21 cellular contexts compared by ENCODE assay signal in the genomic region with DNA sequence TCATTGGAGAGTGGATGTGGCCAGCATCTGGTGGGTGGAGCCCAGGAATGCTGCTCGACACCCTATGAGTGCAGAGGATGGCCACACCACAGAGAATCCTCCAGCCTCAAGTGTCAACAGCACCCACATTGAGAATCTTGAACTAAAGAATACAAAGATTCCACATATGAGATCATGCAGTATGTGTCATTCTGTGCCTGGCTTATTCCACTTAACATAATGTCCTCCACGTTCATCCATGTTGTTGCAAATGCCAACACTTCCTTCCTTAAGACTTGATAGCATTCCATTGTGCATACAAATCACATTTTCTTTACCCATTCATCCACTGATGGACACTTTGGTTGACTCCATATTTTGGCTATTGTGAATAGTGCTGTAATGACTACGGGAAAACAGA.
DNase-seq lines count a peak whose midpoint lies in the region; TF ChIP-seq lines count a peak whose summit lies in the region.
"Had no signal": no experiment of that assay in that cellular context is flagged by ENCODE, and none has a peak within 500 bp of the region (broad histone marks: within the 10 kb centered on the region; RNA-seq: fewer than 3 reads in every experiment).

No MANE protein-coding gene starts in this region.

- H4K91ac ChIP-seq in mesenchymal stem cell (ENCODE audit: low read length), result no peak overlapping the region

- DNase-seq in GM23248, result peak; percentile 36
- DNase-seq in NCI-H226, result peak; percentile 39
- DNase-seq in epithelial cell of esophagus (ENCODE audit: low read depth), result peak; percentile 2
- DNase-seq in mesenchymal stem cell, result peak; percentile 35
- DNase-seq in activated CD4-positive, alpha-beta T cell treated with anti-CD3 and anti-CD28 coated beads for 1 hour, result no peak
- DNase-seq in NCI-H774 (lab: John Stamatoyannopoulos, UW), result no peak
- no peak for DNase-seq in head of caudate nucleus
- DNase-seq in nucleus accumbens (lab: John Stamatoyannopoulos, UW), result no peak
- DNase-seq: CD8-positive, alpha-beta memory T cell; DMS 273 treated with DMSO at 0.1 percent for 48 hours; DMS79; H9; NCI-H1092 treated with DMSO at 0.1 percent for 48 hours; NCI-H1436; NCI-H187; NCI-H2171 treated with DMSO at 0.1 percent for 48 hours; NCI-H446 treated with DMSO at 0.1 percent for 48 hours; NCI-H526; PC-9; Right ventricle myocardium superior had no signal

- H4K8ac ChIP-seq in mesenchymal stem cell (ENCODE audit: low read length), result no peak overlapping the region

- H2AK5ac ChIP-seq in mesenchymal stem cell (ENCODE audit: low read length, severe bottlenecking), result no peak overlapping the region

- TF ChIP-seq CTCF in epithelial cell of esophagus (IDR thresholded peaks at IDR 0.05; ENCODE audit: insufficient read depth, low read depth, low read length, missing control alignments), result no peak

- H2AFZ ChIP-seq in GM23248 (no peak overlapping the region), mesenchymal stem cell (ENCODE audit: low read depth, low read length) (no peak overlapping the region)
- H2AFZ ChIP-seq: PC-9 had no signal

- WGBS in GM23248 (ENCODE audit: low coverage in 1 of 2, low lambda C conversion rate in 2 of 2, missing lambda C conversion rate in 2 of 2), 2 experiments, result 27 to 33% methylated on average over 3 of the region's 3 CpGs
- WGBS in mesenchymal stem cell, result 0% methylated on average over 2 of the region's 3 CpGs

- H2BK12ac ChIP-seq in mesenchymal stem cell (ENCODE audit: low read length in 2 of 2), result no peak overlapping the region

- H3K79me2 ChIP-seq in GM23248 (ENCODE audit: insufficient read depth), result no peaks in the 10 kb centered on the region

- H3K4me2 ChIP-seq in GM23248 (ENCODE audit: unreplicated experiment) (no peak overlapping the region), mesenchymal stem cell (ENCODE audit: low read length, poor library complexity, severe bottlenecking) (no peak overlapping the region)
- H3K4me2 ChIP-seq: PC-9 had no signal

- no peaks in the 10 kb centered on the region for H3K4me1 ChIP-seq in GM23248 (ENCODE audit: insufficient read depth)
- no peaks in the 10 kb centered on the region for H3K4me1 ChIP-seq in mesenchymal stem cell (ENCODE audit: control insufficient read depth, insufficient read depth, low read depth, low read length)
- H3K4me1 ChIP-seq: SJSA1 had no signal

- no peaks in the 10 kb centered on the region for H3K9me2 ChIP-seq in GM23248 (ENCODE audit: insufficient read depth)

- no peak overlapping the region for H2BK15ac ChIP-seq in mesenchymal stem cell (ENCODE audit: low read depth, poor library complexity, severe bottlenecking)

- H3K9ac ChIP-seq in GM23248 (no peak overlapping the region), mesenchymal stem cell (ENCODE audit: low read length) (no peak overlapping the region)

- intact Hi-C loops in head of caudate nucleus (cut with DNase I), result no loop called here

- no peaks in the 10 kb centered on the region for H3F3A ChIP-seq in GM23248 (ENCODE audit: insufficient read depth)

- H3K27ac ChIP-seq in GM23248 (no peak overlapping the region), mesenchymal stem cell (ENCODE audit: low read length, poor library complexity, severe bottlenecking) (no peak overlapping the region)
- H3K27ac ChIP-seq: PC-9, SJSA1 had no signal

- no peaks in the 10 kb centered on the region for H4K20me1 ChIP-seq in GM23248 (ENCODE audit: insufficient read depth)

- H3K4me3 ChIP-seq in GM23248 (no peak overlapping the region), epithelial cell of esophagus (ENCODE audit: low read length) (no peak overlapping the region), mesenchymal stem cell (ENCODE audit: insufficient read depth in 1 of 2, low read depth in 1 of 2, low read length in 2 of 2) (no peak overlapping the region)
- H3K4me3 ChIP-seq: PC-9, SJSA1 had no signal

- H3K18ac ChIP-seq in mesenchymal stem cell (ENCODE audit: low read depth in 1 of 2, low read length in 2 of 2), result no peak overlapping the region

- no peaks in the 10 kb centered on the region for H3K9me3 ChIP-seq in GM23248 (ENCODE audit: low read depth)
- H3K9me3 ChIP-seq in mesenchymal stem cell (ENCODE audit: control insufficient read depth, low read length), result no peaks in the 10 kb centered on the region
- H3K9me3 ChIP-seq: SJSA1 had no signal

- no peak overlapping the region for H3K4ac ChIP-seq in mesenchymal stem cell (ENCODE audit: low read depth in 1 of 2, low read length in 2 of 2)

- in situ Hi-C loops in GM23248 (cut with MboI), result no loop called here

- no peak overlapping the region for H2BK120ac ChIP-seq in mesenchymal stem cell (ENCODE audit: low read depth, low read length)

- H3K27me3 ChIP-seq in GM23248 (replicated peaks; ENCODE audit: insufficient read depth) (no peaks in the 10 kb centered on the region), mesenchymal stem cell (ENCODE audit: control insufficient read depth in 1 of 2, insufficient read depth in 1 of 2, low read length in 2 of 2) (no peaks in the 10 kb centered on the region)
- H3K27me3 ChIP-seq: SJSA1 had no signal

- no peak overlapping the region for H3K14ac ChIP-seq in mesenchymal stem cell (ENCODE audit: low read length in 2 of 2)

- no peak overlapping the region for H2BK5ac ChIP-seq in mesenchymal stem cell (ENCODE audit: low read depth, low read length, poor library complexity, severe bottlenecking)

- no peak overlapping the region for H3K23ac ChIP-seq in mesenchymal stem cell (ENCODE audit: low read length in 2 of 2)

- no peaks in the 10 kb centered on the region for H3K79me1 ChIP-seq in mesenchymal stem cell (replicated peaks; ENCODE audit: low read length, poor library complexity, severe bottlenecking)

- H3K36me3 ChIP-seq in GM23248 (ENCODE audit: low read depth), result no peaks in the 10 kb centered on the region
- H3K36me3 ChIP-seq in mesenchymal stem cell (ENCODE audit: control insufficient read depth in 1 of 2, insufficient read depth in 2 of 2, low read depth in 1 of 2, low read length in 2 of 2), result no peaks in the 10 kb centered on the region
- H3K36me3 ChIP-seq: SJSA1 had no signal

Comparison
In these comparisons a context has a peak if more than half of its experiments do, and no peak if none do; other contexts are left out.
1. DNase-seq: peak in GM23248 (single experiment), NCI-H226 (single experiment), epithelial cell of esophagus (single experiment) and mesenchymal stem cell (single experiment); none in activated CD4-positive, alpha-beta T cell treated with anti-CD3 and anti-CD28 coated beads for 1 hour (single experiment), NCI-H774 (single experiment), head of caudate nucleus (0 of 42) and nucleus accumbens (0 of 56).